In genomic region chr7:50156163-50156562, GRCh38 we compare ENCODE assay signal across 20 cellular contexts.
DNase-seq lines count a peak whose midpoint lies in the region; ATAC-seq, FAIRE-seq and TF ChIP-seq lines count a peak whose summit lies in the region.
"Had no signal": no experiment of that assay in that cellular context is flagged by ENCODE, and none has a peak within 500 bp of the region (broad histone marks: within the 10 kb centered on the region; RNA-seq: fewer than 3 reads in every experiment).

No MANE protein-coding gene starts in this region.

- H3K9me3 Mint-ChIP-seq in CD4-positive, CD25-positive, alpha-beta regulatory T cell = peaks cover 0 to 2% (median 0%) of the 10 kb centered on the region in 7 donors

- POLR2A ChIA-PET in GM12878 (lab: Charles Lee) = interaction anchor here (0.7 to 1.2 kb wide), 5 partner anchors 8 to 17 kb away, joined by 3 to 4 read pairs (median 4); no protein-coding TSS in a partner anchor

- no peak for ATAC-seq in CD4-positive, CD25-positive, alpha-beta regulatory T cell (ENCODE audit: low read depth in 2 of 2)
- no peak for ATAC-seq in T-helper 17 cell
- peak; percentile 24 for ATAC-seq in GM12878
- ATAC-seq in lower lobe of right lung = no peak
- ATAC-seq: gastroesophageal sphincter, left ventricle myocardium superior, psoas muscle had no signal

- peak overlapping the region; percentile 50 to 90 (median 70) for H3K27ac Mint-ChIP-seq in CD4-positive, CD25-positive, alpha-beta regulatory T cell
- H3K27ac Mint-ChIP-seq in T-helper 17 cell = peak overlapping the region; percentile 92

- H3K9me3 ChIP-seq in BLaER1 treated with 17β-estradiol and CSF1 and Interleukin-3, amounts not matched to agents 10 nM and 100 nM (replicated peaks in 1 of 11) = peaks cover 0 to 17% (median 4%) of the 10 kb centered on the region in 11 experiments; a peak in 7 of 22 replicates
- no peaks in the 10 kb centered on the region for H3K9me3 ChIP-seq in CD4-positive, CD25-positive, alpha-beta regulatory T cell (ENCODE audit: control insufficient read depth in 2 of 2, low read length in 2 of 2)
- no peaks in the 10 kb centered on the region for H3K9me3 ChIP-seq in T-helper 17 cell (ENCODE audit: control insufficient read depth, low read length, poor library complexity, severe bottlenecking)
- H3K9me3 ChIP-seq in GM12878 (replicated peaks; ENCODE audit: control insufficient read depth, insufficient read depth, low read length) = no peaks in the 10 kb centered on the region
- no peaks in the 10 kb centered on the region for H3K9me3 ChIP-seq in lower lobe of right lung
- H3K9me3 ChIP-seq: ascending aorta, gastroesophageal sphincter, psoas muscle, SJCRH30, upper lobe of left lung had no signal

- H3K36me3 ChIP-seq in BLaER1 treated with 17β-estradiol and CSF1 and Interleukin-3, amounts not matched to agents 10 nM and 100 nM = peaks cover 0 to 4% (median 0%) of the 10 kb centered on the region in 11 experiments; a peak in 1 of 22 replicates
- H3K36me3 ChIP-seq in CD4-positive, CD25-positive, alpha-beta regulatory T cell (ENCODE audit: control insufficient read depth, insufficient read depth, low read length) = no peaks in the 10 kb centered on the region
- H3K36me3 ChIP-seq in GM12878 (ENCODE audit: control insufficient read depth in 2 of 2, insufficient read depth in 2 of 2, low read length in 1 of 2) (no peaks in the 10 kb centered on the region), lower lobe of right lung (no peaks in the 10 kb centered on the region), brain microvascular endothelial cell (replicated peaks) (no peaks in the 10 kb centered on the region)
- H3K36me3 ChIP-seq: ascending aorta, gastroesophageal sphincter, SJCRH30, upper lobe of left lung had no signal

- RAD21 ChIA-PET in GM12878 (lab: Charles Lee; ENCODE audit: unreplicated experiment) = interaction anchor here (0.8 to 1.7 kb wide), 9 partner anchors 8 to 212 kb away, joined by 3 to 11 read pairs (median 3); no protein-coding TSS in a partner anchor

- peak overlapping the region in 3 of 4 donors; percentile 44 to 81 (median 49) for H3K4me3 Mint-ChIP-seq in CD4-positive, CD25-positive, alpha-beta regulatory T cell
- peak overlapping the region; percentile 87 for H3K4me3 Mint-ChIP-seq in T-helper 17 cell

- intact Hi-C loops in GM12878 (cut with micrococcal nuclease; ENCODE audit: unreplicated experiment) = no loop called here
- intact Hi-C loops in lower lobe of right lung (cut with DNase I) = no loop called here

- no peaks in the 10 kb centered on the region for H3K27me3 ChIP-seq in BLaER1 treated with 17β-estradiol and CSF1 and Interleukin-3, amounts not matched to agents 10 nM and 100 nM
- no peaks in the 10 kb centered on the region for H3K27me3 ChIP-seq in CD4-positive, CD25-positive, alpha-beta regulatory T cell (ENCODE audit: control insufficient read depth, insufficient read depth, low read length)
- H3K27me3 ChIP-seq in GM12878 (replicated peaks in 1 of 2; ENCODE audit: control insufficient read depth in 2 of 2, insufficient read depth in 2 of 2, low read length in 1 of 2) (no peaks in the 10 kb centered on the region), lower lobe of right lung (ENCODE audit: low read depth) (no peaks in the 10 kb centered on the region), brain microvascular endothelial cell (replicated peaks) (no peaks in the 10 kb centered on the region)
- H3K27me3 ChIP-seq: ascending aorta, upper lobe of left lung had no signal

- no TSS peak for BruUV-seq in GM12878 (replicated peaks; lab: Mats Ljungman, UMichigan)

- H4K20me1 ChIP-seq in BLaER1 treated with 17β-estradiol and CSF1 and Interleukin-3, amounts not matched to agents 10 nM and 100 nM = no peaks in the 10 kb centered on the region
- no peaks in the 10 kb centered on the region for H4K20me1 ChIP-seq in GM12878 (ENCODE audit: control insufficient read depth, insufficient read depth)

- peak overlapping the region; percentile 69 for H2AFZ ChIP-seq in GM12878 (ENCODE audit: control insufficient read depth, low read depth, low read length)

- TF ChIP-seq CTCF in GM12878 (IDR thresholded peaks at IDR 0.05 in 2 of 3, conservative IDR thresholded peaks at IDR 0.05 in 1 of 3; ENCODE audit: control insufficient read depth in 2 of 3, extremely low read depth in 1 of 3, insufficient read depth in 1 of 3, low read depth in 3 of 3, low read length in 3 of 3) (no peak), lower lobe of right lung (IDR thresholded peaks at IDR 0.05) (no peak), brain microvascular endothelial cell (IDR thresholded peaks at IDR 0.05; ENCODE audit: low read depth, low read length, missing control alignments) (no peak), coronary artery (IDR thresholded peaks at IDR 0.05) (no peak)

- FAIRE-seq in GM12878 (lab: Jason Lieb, UNC) = no peak

- H3K4me3 ChIP-seq in BLaER1 treated with 17β-estradiol and CSF1 and Interleukin-3, amounts not matched to agents 10 nM and 100 nM = peak overlapping the region in 8 of 10 experiments; percentile 8 to 44 (median 20); a peak in 10 of 20 replicates
- no peak overlapping the region for H3K4me3 ChIP-seq in CD4-positive, CD25-positive, alpha-beta regulatory T cell (ENCODE audit: low read depth, low read length)
- H3K4me3 ChIP-seq in GM12878 (no peak overlapping the region), lower lobe of right lung (no peak overlapping the region), brain microvascular endothelial cell (ENCODE audit: low read depth, low read length) (no peak overlapping the region), coronary artery (no peak overlapping the region)
- H3K4me3 ChIP-seq: ascending aorta, gastroesophageal sphincter, psoas muscle, SJCRH30, smooth muscle cell, upper lobe of left lung had no signal

- no peak for TF ChIP-seq EP300 in GM12878 (IDR thresholded peaks at IDR 0.05; ENCODE audit: borderline replicate concordance in 1 of 2, control insufficient read depth in 1 of 2, low read depth in 2 of 2, low read length in 2 of 2)

- no peak for TF ChIP-seq RAD21 in GM12878 (IDR thresholded peaks at IDR 0.05; ENCODE audit: insufficient read depth, low read depth, low read length)

- H3K9ac ChIP-seq in BLaER1 treated with 17β-estradiol and CSF1 and Interleukin-3, amounts not matched to agents 10 nM and 100 nM = peak overlapping the region; percentile 7 to 67 (median 34); a peak in 16 of 22 replicates
- peak overlapping the region; percentile 16; the same call in 1 of the 2 replicates for H3K9ac ChIP-seq in GM12878 (ENCODE audit: control insufficient read depth, insufficient read depth, low read length)

- peak overlapping the region in 9 of 11 experiments; percentile 25 to 66 (median 52); a peak in 16 of 22 replicates for H3K27ac ChIP-seq in BLaER1 treated with 17β-estradiol and CSF1 and Interleukin-3, amounts not matched to agents 10 nM and 100 nM
- no peak overlapping the region for H3K27ac ChIP-seq in CD4-positive, CD25-positive, alpha-beta regulatory T cell (ENCODE audit: insufficient read depth, low read length, poor library complexity, severe bottlenecking)
- H3K27ac ChIP-seq in GM12878 (ENCODE audit: control insufficient read depth, insufficient read depth) (no peak overlapping the region), lower lobe of right lung (no peak overlapping the region), brain microvascular endothelial cell (no peak overlapping the region), coronary artery (no peak overlapping the region)
- H3K27ac ChIP-seq: ascending aorta, gastroesophageal sphincter, psoas muscle, SJCRH30, upper lobe of left lung had no signal

- SMC1A ChIA-PET in GM12878 (lab: Charles Lee; ENCODE audit: uncharacterized antibody, unreplicated experiment) = interaction anchor here (1.2 to 2.8 kb wide), 12 partner anchors 9 to 260 kb away, joined by 3 to 24 read pairs (median 4); no protein-coding TSS in a partner anchor

- no peaks in the 10 kb centered on the region for H3K36me3 Mint-ChIP-seq in CD4-positive, CD25-positive, alpha-beta regulatory T cell
- H3K36me3 Mint-ChIP-seq in T-helper 17 cell (ENCODE audit: low read depth) = no peaks in the 10 kb centered on the region

- CTCF ChIA-PET in GM12878 (lab: Yijun Ruan, JAX) = interaction anchor here (1.0 to 3.1 kb wide), 9 partner anchors 9 to 262 kb away, joined by 3 to 16 read pairs (median 4); no protein-coding TSS in a partner anchor

- peaks cover 30 to 63% (median 51%) of the 10 kb centered on the region in 10 experiments for H3K4me1 ChIP-seq in BLaER1 treated with 17β-estradiol and CSF1 and Interleukin-3, amounts not matched to agents 10 nM and 100 nM
- H3K4me1 ChIP-seq in CD4-positive, CD25-positive, alpha-beta regulatory T cell (ENCODE audit: control insufficient read depth, insufficient read depth, low read length, poor library complexity, severe bottlenecking) = peaks cover 12% of the 10 kb centered on the region
- H3K4me1 ChIP-seq in GM12878 (ENCODE audit: control insufficient read depth, insufficient read depth, low read length) (peaks cover 14% of the 10 kb centered on the region), lower lobe of right lung (no peaks in the 10 kb centered on the region)
- H3K4me1 ChIP-seq: ascending aorta, gastroesophageal sphincter, psoas muscle, SJCRH30, upper lobe of left lung had no signal

- peak overlapping the region; percentile 80 to 99 (median 90) for H3K4me2 ChIP-seq in BLaER1 treated with 17β-estradiol and CSF1 and Interleukin-3, amounts not matched to agents 10 nM and 100 nM
- H3K4me2 ChIP-seq in GM12878 (ENCODE audit: control insufficient read depth, insufficient read depth) = no peak overlapping the region; the same call in 1 of the 2 replicates
- H3K4me2 ChIP-seq: smooth muscle cell had no signal

- in situ Hi-C loops in GM12878 (cut with MboI) = no loop called here
- in situ Hi-C loops in brain microvascular endothelial cell (cut with HindIII; ENCODE audit: low pct_ligation_motif_present, low sequenced_read_pairs) = no loop called here

- H3K27me3 Mint-ChIP-seq in CD4-positive, CD25-positive, alpha-beta regulatory T cell = no peaks in the 10 kb centered on the region
- H3K27me3 Mint-ChIP-seq in T-helper 17 cell = no peaks in the 10 kb centered on the region

- TF ChIP-seq POLR2A in GM12878 (IDR thresholded peaks at IDR 0.05; ENCODE audit: low read depth, low read length) = no peak

- H3K4me1 Mint-ChIP-seq in CD4-positive, CD25-positive, alpha-beta regulatory T cell = peaks cover 5 to 33% (median 17%) of the 10 kb centered on the region in 4 donors
- peaks cover 23% of the 10 kb centered on the region for H3K4me1 Mint-ChIP-seq in T-helper 17 cell

- WGBS in GM12878 (ENCODE audit: insufficient coverage, insufficient replicate concordance, low lambda C conversion rate, missing lambda C conversion rate) = 4% methylated on average over 4 of the region's 4 CpGs

- H3K79me2 ChIP-seq in GM12878 (ENCODE audit: control insufficient read depth, insufficient read depth, low read length) = no peaks in the 10 kb centered on the region

- no peak for DNase-seq in CD4-positive, CD25-positive, alpha-beta regulatory T cell
- DNase-seq in T-helper 17 cell (no peak), GM12878 (ENCODE audit: low read depth, low spot score) (no peak), lower lobe of right lung (no peak), brain microvascular endothelial cell (no peak), coronary artery (ENCODE audit: low spot score) (no peak)
- DNase-seq: GOT3; IMR-90; left ventricle myocardium superior; NCI-H2081 treated with DMSO at 0.1 percent for 48 hours; NCI-H524 treated with DMSO at 0.1 percent for 48 hours; OCI-M1; psoas muscle; SJCRH30; stimulated activated naive CD4-positive, alpha-beta T cell treated with Interleukin-2 at 50 U/mL for 16 hours; upper lobe of left lung had no signal

TF ChIP-seq in GM12878, 131 proteins besides CTCF, POLR2A, EP300 and RAD21 (continues in another document):
- no peak for TF ChIP-seq ZNF217 (IDR thresholded peaks at IDR 0.05)

Comparison
In these comparisons a context has a peak if more than half of its experiments do, and no peak if none do; other contexts are left out.
1. H3K27ac ChIP-seq: peak in BLaER1 treated with 17β-estradiol and CSF1 and Interleukin-3, amounts not matched to agents 10 nM and 100 nM (9 of 11); none in CD4-positive, CD25-positive, alpha-beta regulatory T cell (single experiment), GM12878 (single experiment), lower lobe of right lung (single experiment), brain microvascular endothelial cell (single experiment) and coronary artery (0 of 2).
2. H3K4me3 ChIP-seq: peak in BLaER1 treated with 17β-estradiol and CSF1 and Interleukin-3, amounts not matched to agents 10 nM and 100 nM (8 of 10); none in CD4-positive, CD25-positive, alpha-beta regulatory T cell (single experiment), GM12878 (single experiment), lower lobe of right lung (single experiment), brain microvascular endothelial cell (single experiment) and coronary artery (single experiment).